12 cellular contexts compared by ENCODE assay signal in the genomic region with DNA sequence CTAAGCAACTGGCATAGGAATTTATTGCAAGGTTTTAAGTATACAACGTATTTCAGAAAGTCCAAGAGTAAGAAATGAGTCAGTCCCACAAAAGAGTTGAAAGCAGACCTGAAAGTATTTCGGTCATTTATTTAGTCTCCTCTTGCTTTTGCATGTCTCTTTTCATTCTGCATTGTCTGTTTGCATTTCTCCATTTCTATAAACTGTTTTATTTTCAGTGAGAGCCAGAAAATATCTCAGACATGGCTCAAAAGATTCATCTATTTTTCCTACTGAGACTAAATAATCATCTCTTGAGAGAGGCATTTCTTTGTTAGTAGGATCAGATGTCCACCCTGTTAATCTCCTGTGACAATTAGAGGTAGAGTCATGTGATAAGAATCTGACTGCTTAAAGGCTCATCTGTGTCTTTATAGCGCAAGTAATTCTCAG.
DNase-seq lines count a peak whose midpoint lies in the region; ATAC-seq lines count a peak whose summit lies in the region.
"Had no signal": no experiment of that assay in that cellular context is flagged by ENCODE, and none has a peak within 500 bp of the region (broad histone marks: within the 10 kb centered on the region; RNA-seq: fewer than 3 reads in every experiment).

No MANE protein-coding gene starts in this region.

- no peaks in the 10 kb centered on the region for H3K4me1 Mint-ChIP-seq in activated naive CD4-positive, alpha-beta T cell treated with anti-CD3 and anti-CD28 coated beads for 36 hours (ENCODE audit: low read depth)

- WGBS in mesodermal cell (ENCODE audit: insufficient coverage in 2 of 2), 2 experiments, result 94 to 100% methylated on average over 1 to 2 of the region's 3 CpGs

- CTCF ChIA-PET in activated naive CD4-positive, alpha-beta T cell treated with anti-CD3 and anti-CD28 coated beads for 36 hours (lab: Charles Lee), result no interaction called here

- ATAC-seq in GM18909 (IDR thresholded peaks at IDR 0.05; ENCODE audit: poor library complexity, unreplicated experiment) (peak; percentile 79), HG02588 (IDR thresholded peaks at IDR 0.05; ENCODE audit: unreplicated experiment) (peak; percentile 78), HG03558 (IDR thresholded peaks at IDR 0.05; ENCODE audit: extremely low read depth, unreplicated experiment) (peak; percentile 75), left ventricle myocardium superior (no peak)
- ATAC-seq: activated CD8-positive, alpha-beta T cell treated with anti-CD3 and anti-CD28 coated beads, Interleukin-2, amount 10 ng/mL, durations not matched to agents 7 days and 5 days; left cardiac atrium had no signal

- no peaks in the 10 kb centered on the region for H3K9me3 Mint-ChIP-seq in activated naive CD4-positive, alpha-beta T cell treated with anti-CD3 and anti-CD28 coated beads for 36 hours

- intact Hi-C loops in left ventricle myocardium superior (cut with micrococcal nuclease), result no loop called here
- intact Hi-C loops in activated naive CD4-positive, alpha-beta T cell treated with anti-CD3 and anti-CD28 coated beads for 36 hours (cut with micrococcal nuclease), result no loop called here

- no peaks in the 10 kb centered on the region for H3K36me3 ChIP-seq in mesodermal cell (ENCODE audit: control insufficient read depth, insufficient read depth, low read length)
- H3K36me3 ChIP-seq: uterus had no signal

- H3K27ac Mint-ChIP-seq in activated naive CD4-positive, alpha-beta T cell treated with anti-CD3 and anti-CD28 coated beads for 36 hours, result no peak overlapping the region
- H3K27ac Mint-ChIP-seq: activated CD8-positive, alpha-beta T cell treated with anti-CD3 and anti-CD28 coated beads, Interleukin-2, amount 10 ng/mL, durations not matched to agents 7 days and 5 days had no signal

- no peak overlapping the region for H3K4me3 Mint-ChIP-seq in activated naive CD4-positive, alpha-beta T cell treated with anti-CD3 and anti-CD28 coated beads for 36 hours
- H3K4me3 Mint-ChIP-seq: activated CD8-positive, alpha-beta T cell treated with anti-CD3 and anti-CD28 coated beads, Interleukin-2, amount 10 ng/mL, durations not matched to agents 7 days and 5 days had no signal

- H3K4me1 ChIP-seq in mesodermal cell (ENCODE audit: control insufficient read depth, insufficient read depth, low read length, poor library complexity, severe bottlenecking), result no peaks in the 10 kb centered on the region
- H3K4me1 ChIP-seq: uterus had no signal

- H3K27me3 Mint-ChIP-seq in activated naive CD4-positive, alpha-beta T cell treated with anti-CD3 and anti-CD28 coated beads for 36 hours (ENCODE audit: low read depth), result no peaks in the 10 kb centered on the region

- H3K27ac ChIP-seq in mesodermal cell (ENCODE audit: low read depth, low read length, severe bottlenecking), result peak overlapping the region; percentile 38
- H3K27ac ChIP-seq: uterus had no signal

- no peak overlapping the region for H3K4me3 ChIP-seq in mesodermal cell (ENCODE audit: extremely low read depth, insufficient read depth, low read length, poor library complexity, severe bottlenecking)
- H3K4me3 ChIP-seq: uterus had no signal

- H3K9me3 ChIP-seq in mesodermal cell (ENCODE audit: control insufficient read depth, low read length), result no peaks in the 10 kb centered on the region
- H3K9me3 ChIP-seq: uterus had no signal

- DNase-seq in left ventricle myocardium superior (no peak), SKM-1 (lab: John Stamatoyannopoulos, UW; ENCODE audit: unreplicated experiment) (no peak)
- no peak for DNase-seq in activated effector memory CD4-positive, alpha-beta T cell treated with anti-CD3 and anti-CD28 coated beads, Interleukin-2, amount 50 U/mL, for 16 hours
- no peak for DNase-seq in activated naive CD4-positive, alpha-beta T cell treated with anti-CD3 and anti-CD28 coated beads for 36 hours
- DNase-seq: activated CD8-positive, alpha-beta T cell treated with anti-CD3 and anti-CD28 coated beads, Interleukin-2, amount 10 ng/mL, durations not matched to agents 7 days and 5 days; GF-D8; left cardiac atrium; uterus had no signal

- no peaks in the 10 kb centered on the region for H3K36me3 Mint-ChIP-seq in activated naive CD4-positive, alpha-beta T cell treated with anti-CD3 and anti-CD28 coated beads for 36 hours (ENCODE audit: low read depth)
